In the genomic region with DNA sequence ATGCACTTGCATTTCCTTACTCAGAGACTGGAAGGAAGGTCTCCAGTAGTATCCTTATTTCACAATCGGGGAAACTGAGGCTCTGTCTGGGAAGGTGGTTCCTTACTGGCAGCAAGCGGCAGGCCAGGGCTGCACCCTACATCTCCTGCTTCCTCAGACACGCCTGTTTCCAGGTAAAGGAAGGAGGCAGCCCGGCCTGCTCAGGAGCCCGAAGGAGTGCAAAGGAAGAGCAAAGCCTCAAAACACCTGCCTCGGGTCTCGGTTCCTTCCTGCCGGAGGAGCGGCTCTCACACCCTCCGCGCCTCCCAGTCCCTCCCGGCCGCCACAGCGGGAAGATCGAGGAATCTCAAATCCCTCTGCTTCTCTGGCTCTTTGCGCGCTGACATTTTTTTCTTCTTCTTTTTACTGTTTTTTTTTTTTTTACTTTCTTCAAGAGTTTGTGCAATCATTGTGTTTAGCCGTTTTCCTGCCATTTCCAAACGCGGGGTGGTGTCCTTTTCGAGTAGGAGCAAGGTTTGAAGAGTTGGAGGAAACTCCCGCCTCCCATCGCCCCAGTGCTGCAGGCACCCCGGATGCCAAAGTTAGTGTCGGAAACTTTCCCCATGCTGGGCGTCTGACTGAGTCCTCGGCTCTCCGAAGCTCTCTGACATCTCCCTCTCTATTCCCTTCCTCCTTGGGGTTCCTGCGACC, we compare ENCODE assay signal across 8 cellular contexts. TPM values are rescaled to one million over a fixed set of nuclear protein-coding genes. Genes with fewer than 3 reads are reported as not detected.
DNase-seq lines count a peak whose midpoint lies in the region; ATAC-seq and TF ChIP-seq lines count a peak whose summit lies in the region.

No MANE protein-coding gene starts in this region.

- H3K36me3 ChIP-seq in OCI-LY7 (ENCODE audit: insufficient read depth, low read length) (no peaks in the 10 kb centered on the region), mucosa of descending colon (ENCODE audit: low read depth) (no peaks in the 10 kb centered on the region), vagina (no peaks in the 10 kb centered on the region)
- H3K36me3 ChIP-seq in effector memory CD4-positive, alpha-beta T cell (ENCODE audit: control insufficient read depth, insufficient read depth, low read length), result no peaks in the 10 kb centered on the region

- no TSS peak for BruUV-seq in OCI-LY7 (replicated peaks; lab: Mats Ljungman, UMichigan)

- H2AFZ ChIP-seq in OCI-LY7 (ENCODE audit: low read length), result no peak overlapping the region

- DNase-seq in ACHN (peak; percentile 7), OCI-LY7 (ENCODE audit: low spot score) (peak; percentile 13), mucosa of descending colon (peak in 2 of 3 donors; percentile 15 to 30), vagina (ENCODE audit: extremely low spot score in 2 of 2) (no peak), GF-D8 (lab: John Stamatoyannopoulos, UW) (no peak)
- no peak for DNase-seq in effector memory CD4-positive, alpha-beta T cell

- H4K20me1 ChIP-seq in OCI-LY7 (ENCODE audit: insufficient read depth, low read length), result no peaks in the 10 kb centered on the region

- peaks cover 13% of the 10 kb centered on the region for H3K27me3 ChIP-seq in effector memory CD4-positive, alpha-beta T cell (replicated peaks; ENCODE audit: control insufficient read depth, insufficient read depth, low read length, poor library complexity, severe bottlenecking)
- no peaks in the 10 kb centered on the region for H3K27me3 ChIP-seq in vagina

- H3K27ac ChIP-seq in OCI-LY7 (ENCODE audit: low read depth, low read length, poor library complexity, severe bottlenecking) (no peak overlapping the region), vagina (peak overlapping the region; percentile 90)
- no peak overlapping the region for H3K27ac ChIP-seq in effector memory CD4-positive, alpha-beta T cell (ENCODE audit: insufficient read depth, low read length, poor library complexity, severe bottlenecking)

- POLR2A ChIA-PET in OCI-LY7 (lab: Charles Lee), result interaction anchor here (0.5 kb wide), 1 partner anchor 11 kb away, joined by 3 read pairs; no protein-coding TSS in a partner anchor

- ATAC-seq in GM19351 (IDR thresholded peaks at IDR 0.05; ENCODE audit: unreplicated experiment) (peak; percentile 21), mucosa of descending colon (peak; percentile 42), GM18861 (IDR thresholded peaks at IDR 0.05; ENCODE audit: unreplicated experiment) (no peak)

- H3K4me2 ChIP-seq in OCI-LY7 (ENCODE audit: low read length), result peak overlapping the region; percentile 51

- no peak for TF ChIP-seq POLR2A in vagina (IDR thresholded peaks at IDR 0.05)

- CTCF ChIA-PET in OCI-LY7 (lab: Charles Lee; ENCODE audit: unreplicated experiment), result no interaction called here

- H3K79me2 ChIP-seq in OCI-LY7 (ENCODE audit: insufficient read depth, low read depth, low read length), result no peaks in the 10 kb centered on the region

- H3K4me1 ChIP-seq in OCI-LY7 (ENCODE audit: insufficient read depth, low read length, poor library complexity, severe bottlenecking) (peaks cover 12% of the 10 kb centered on the region), mucosa of descending colon (ENCODE audit: low read depth) (peaks cover 26% of the 10 kb centered on the region), vagina (peaks cover 34% of the 10 kb centered on the region)
- H3K4me1 ChIP-seq in effector memory CD4-positive, alpha-beta T cell (ENCODE audit: control insufficient read depth, insufficient read depth, low read length, poor library complexity, severe bottlenecking), result peaks cover 18% of the 10 kb centered on the region

- H3K9me3 ChIP-seq in OCI-LY7 (ENCODE audit: low read length), result no peaks in the 10 kb centered on the region
- H3K9me3 ChIP-seq in effector memory CD4-positive, alpha-beta T cell (ENCODE audit: control insufficient read depth, low read length), result no peaks in the 10 kb centered on the region
- H3K9me3 ChIP-seq in mucosa of descending colon, result no peaks in the 10 kb centered on the region
- H3K9me3 ChIP-seq in vagina, result no peaks in the 10 kb centered on the region

- H3K4me3 ChIP-seq in OCI-LY7 (ENCODE audit: low read depth, low read length, poor library complexity, severe bottlenecking), result no peak overlapping the region
- peak overlapping the region; percentile 17 for H3K4me3 ChIP-seq in effector memory CD4-positive, alpha-beta T cell (ENCODE audit: insufficient read depth, low read depth, low read length, poor library complexity, severe bottlenecking)
- no peak overlapping the region for H3K4me3 ChIP-seq in mucosa of descending colon
- peak overlapping the region; percentile 59 to 61 for H3K4me3 ChIP-seq in vagina

- no peaks in the 10 kb centered on the region for H3K9me2 ChIP-seq in OCI-LY7 (ENCODE audit: insufficient read depth, low read length)

- TF ChIP-seq CTCF in OCI-LY7 (conservative IDR thresholded peaks at IDR 0.05; ENCODE audit: low read length), result no peak; the same call in 1 of the 2 replicates
- TF ChIP-seq CTCF in mucosa of descending colon (IDR thresholded peaks at IDR 0.05), result no peak
- TF ChIP-seq CTCF in vagina (IDR thresholded peaks at IDR 0.05), result no peak

- in situ Hi-C loops in ACHN (cut with HindIII; ENCODE audit: low pct_ligation_motif_present, low pct_unique_long_range_greater_than_20kb, low sequenced_read_pairs), result no loop called here

- intact Hi-C loops in OCI-LY7 (cut with micrococcal nuclease; ENCODE audit: unreplicated experiment), result no loop called here
- intact Hi-C loops in mucosa of descending colon (cut with DNase I, micrococcal nuclease), result no loop called here
- intact Hi-C loops in vagina (cut with DNase I), result loop anchor here (2.0 kb wide), 1 partner anchor 36 kb away; no protein-coding TSS in a partner anchor

RNA-seq across cellular contexts. Expression of gene GGTA1, which starts 1.0 kb away (rescaled TPM):
- not detected in 2 replicates for total RNA-seq in OCI-LY7 (2014; rRNA removed; shearing (Covaris generic))
- total RNA-seq in OCI-LY7 (2022) (not detected in 2 replicates), mucosa of descending colon (1 to 10 TPM; 1.7 to 6.5 (median 3.2) TPM), vagina (18.4 TPM)

Comparison
In these comparisons a context has a peak if more than half of its experiments do, and no peak if none do; other contexts are left out.
1. DNase-seq: peak in ACHN (single experiment), OCI-LY7 (single experiment) and mucosa of descending colon (2 of 3); none in effector memory CD4-positive, alpha-beta T cell (0 of 3), vagina (0 of 2) and GF-D8 (single experiment).
2. H3K4me3 ChIP-seq: peak in effector memory CD4-positive, alpha-beta T cell (single experiment) and vagina (2 of 2); none in OCI-LY7 (single experiment) and mucosa of descending colon (single experiment).